11 cellular contexts compared by ENCODE assay signal in genomic region chr4:38785901-38786402, GRCh38. TPM values are rescaled to one million over a fixed set of nuclear protein-coding genes. Genes with fewer than 3 reads are reported as not detected.
A peak's percentile ranks its signal among the peaks of the same experiment; 100 is the strongest.
DNase-seq lines count a peak whose midpoint lies in the region; ATAC-seq and TF ChIP-seq lines count a peak whose summit lies in the region.
"Had no signal": no experiment of that assay in that cellular context is flagged by ENCODE, and none has a peak within 500 bp of the region (broad histone marks: within the 10 kb centered on the region; RNA-seq: fewer than 3 reads in every experiment).

No MANE protein-coding gene starts in this region.

- DNase-seq in activated naive CD8-positive, alpha-beta T cell treated with anti-CD3 and anti-CD28 coated beads, Interleukin-2, amount 50 U/mL, for 24 hours, result no peak
- no peak for DNase-seq in activated naive CD8-positive, alpha-beta T cell treated with anti-CD3 and anti-CD28 coated beads for 36 hours
- peak; percentile 87 for DNase-seq in SKM-1 treated with dmso at 0.1 percent for 144 hours (lab: John Stamatoyannopoulos, UW; ENCODE audit: unreplicated experiment)
- no peak for DNase-seq in spleen
- no peak for DNase-seq in stimulated activated CD4-positive, alpha-beta T cell treated with anti-CD3 and anti-CD28 coated beads, Interleukin-4, amount 100 ng/mL, for 4 hours
- DNase-seq in NCI-H146 treated with DMSO at 0.1 percent for 48 hours (lab: John Stamatoyannopoulos, UW; ENCODE audit: unreplicated experiment), result no peak
- DNase-seq in LoVo (ENCODE audit: low spot score), result no peak
- DNase-seq: activated naive CD8-positive, alpha-beta T cell treated with anti-CD3 and anti-CD28 coated beads, Interleukin-2, amount 10 ng/mL, durations not matched to agents 7 days and 5 days; NCI-H1436 had no signal

- peaks cover 5% of the 10 kb centered on the region for H3K4me1 Mint-ChIP-seq in activated naive CD8-positive, alpha-beta T cell treated with anti-CD3 and anti-CD28 coated beads, Interleukin-2, amount 50 U/mL, for 24 hours
- H3K4me1 Mint-ChIP-seq in activated naive CD8-positive, alpha-beta T cell treated with anti-CD3 and anti-CD28 coated beads for 36 hours, result peaks cover 6% of the 10 kb centered on the region

- ATAC-seq in activated naive CD8-positive, alpha-beta T cell treated with anti-CD3 and anti-CD28 coated beads, Interleukin-2, amount 50 U/mL, for 24 hours, result peak; percentile 24
- ATAC-seq in HG03025 (IDR thresholded peaks at IDR 0.05; ENCODE audit: low FRiP score, unreplicated experiment), result peak; percentile 47

- peak overlapping the region in 7 of 8 donors; percentile 67 to 90 (median 80) for H3K27ac ChIP-seq in spleen

- intact Hi-C loops in spleen (cut with DNase I; ENCODE audit: low total_unique reads), result no loop called here

- no peak overlapping the region for H3K4me3 Mint-ChIP-seq in activated naive CD8-positive, alpha-beta T cell treated with anti-CD3 and anti-CD28 coated beads, Interleukin-2, amount 50 U/mL, for 24 hours
- H3K4me3 Mint-ChIP-seq in activated naive CD8-positive, alpha-beta T cell treated with anti-CD3 and anti-CD28 coated beads for 36 hours, result no peak overlapping the region
- H3K4me3 Mint-ChIP-seq: activated naive CD8-positive, alpha-beta T cell treated with anti-CD3 and anti-CD28 coated beads, Interleukin-2, amount 10 ng/mL, durations not matched to agents 7 days and 5 days; neural crest cell had no signal

- peak overlapping the region in 1 of 8 donors; percentile 9 for H3K4me3 ChIP-seq in spleen

- H3K36me3 ChIP-seq in spleen, result no peaks in the 10 kb centered on the region

- no peaks in the 10 kb centered on the region for H3K27me3 ChIP-seq in spleen (replicated peaks in 1 of 7)

- H3K4me1 ChIP-seq in spleen, result peaks cover 0 to 71% (median 18%) of the 10 kb centered on the region in 6 donors

- no peak for TF ChIP-seq CTCF in spleen (IDR thresholded peaks at IDR 0.05 in 8 of 11, conservative IDR thresholded peaks at IDR 0.05 in 3 of 11)

- peaks cover 0 to 27% (median 16%) of the 10 kb centered on the region in 8 donors for H3K9me3 ChIP-seq in spleen

- H3K27ac Mint-ChIP-seq in activated naive CD8-positive, alpha-beta T cell treated with anti-CD3 and anti-CD28 coated beads, Interleukin-2, amount 50 U/mL, for 24 hours, result no peak overlapping the region
- no peak overlapping the region for H3K27ac Mint-ChIP-seq in activated naive CD8-positive, alpha-beta T cell treated with anti-CD3 and anti-CD28 coated beads for 36 hours
- H3K27ac Mint-ChIP-seq: activated naive CD8-positive, alpha-beta T cell treated with anti-CD3 and anti-CD28 coated beads, Interleukin-2, amount 10 ng/mL, durations not matched to agents 7 days and 5 days had no signal

- H3K27me3 Mint-ChIP-seq in activated naive CD8-positive, alpha-beta T cell treated with anti-CD3 and anti-CD28 coated beads, Interleukin-2, amount 50 U/mL, for 24 hours, result no peaks in the 10 kb centered on the region
- peaks cover 4% of the 10 kb centered on the region for H3K27me3 Mint-ChIP-seq in activated naive CD8-positive, alpha-beta T cell treated with anti-CD3 and anti-CD28 coated beads for 36 hours

- peaks cover 5% of the 10 kb centered on the region for H3K9me3 Mint-ChIP-seq in activated naive CD8-positive, alpha-beta T cell treated with anti-CD3 and anti-CD28 coated beads, Interleukin-2, amount 50 U/mL, for 24 hours
- peaks cover 2% of the 10 kb centered on the region for H3K9me3 Mint-ChIP-seq in activated naive CD8-positive, alpha-beta T cell treated with anti-CD3 and anti-CD28 coated beads for 36 hours
- H3K9me3 Mint-ChIP-seq: neural crest cell had no signal

- no peak for TF ChIP-seq POLR2A in spleen (IDR thresholded peaks at IDR 0.05)

- 60 to 74% (median 65%) methylated on average over 8 of the region's 8 CpGs for WGBS in spleen, 5 donors

- peaks cover 3% of the 10 kb centered on the region for H3K36me3 Mint-ChIP-seq in activated naive CD8-positive, alpha-beta T cell treated with anti-CD3 and anti-CD28 coated beads, Interleukin-2, amount 50 U/mL, for 24 hours (ENCODE audit: low read depth)
- H3K36me3 Mint-ChIP-seq in activated naive CD8-positive, alpha-beta T cell treated with anti-CD3 and anti-CD28 coated beads for 36 hours, result peaks cover 2% of the 10 kb centered on the region

RNA-seq across cellular contexts. Expression of gene TLR10, which starts 3.2 kb away (rescaled TPM):
- under 1 TPM; 0.26 to 0.29 TPM for total RNA-seq in activated naive CD8-positive, alpha-beta T cell treated with anti-CD3 and anti-CD28 coated beads for 36 hours
- total RNA-seq in spleen, result 10 to 100 TPM; 29.6 to 70.1 (median 42.0) TPM
- 10 to 100 TPM; 46.2 to 81.4 (median 68.1) TPM for polyA plus RNA-seq in spleen
- total RNA-seq: neural crest cell had no signal

RNA-seq across cellular contexts. Expression of gene TLR1, which starts 18.6 kb away (rescaled TPM):
- total RNA-seq in activated naive CD8-positive, alpha-beta T cell treated with anti-CD3 and anti-CD28 coated beads for 36 hours, result 1 to 10 TPM; 1.6 to 2.4 TPM
- total RNA-seq in spleen, result 100 to 1,000 TPM in 5 of 7 donors, 10 to 100 TPM in 2; 84.9 to 190 (median 119) TPM
- polyA plus RNA-seq in spleen, result 10 to 100 TPM in 2 of 3 donors, 1 to 10 TPM in 1; 7.6 to 10.8 (median 10.5) TPM
- total RNA-seq: neural crest cell had no signal

Comparison
In these comparisons a context has a peak if more than half of its experiments do, and no peak if none do; other contexts are left out.
1. RNA of gene TLR10, which starts 3.2 kb away (total RNA-seq): 29.6 to 70.1 TPM in spleen; 0.26 to 0.29 TPM in activated naive CD8-positive, alpha-beta T cell treated with anti-CD3 and anti-CD28 coated beads for 36 hours; every median in the first group is over 10 times any median in the second.
2. RNA of gene TLR1, which starts 18.6 kb away (total RNA-seq): 84.9 to 190 TPM in spleen; 1.6 to 2.4 TPM in activated naive CD8-positive, alpha-beta T cell treated with anti-CD3 and anti-CD28 coated beads for 36 hours; every median in the first group is over 10 times any median in the second.